ENCODE assay signal across 14 cellular contexts in the genomic region with DNA sequence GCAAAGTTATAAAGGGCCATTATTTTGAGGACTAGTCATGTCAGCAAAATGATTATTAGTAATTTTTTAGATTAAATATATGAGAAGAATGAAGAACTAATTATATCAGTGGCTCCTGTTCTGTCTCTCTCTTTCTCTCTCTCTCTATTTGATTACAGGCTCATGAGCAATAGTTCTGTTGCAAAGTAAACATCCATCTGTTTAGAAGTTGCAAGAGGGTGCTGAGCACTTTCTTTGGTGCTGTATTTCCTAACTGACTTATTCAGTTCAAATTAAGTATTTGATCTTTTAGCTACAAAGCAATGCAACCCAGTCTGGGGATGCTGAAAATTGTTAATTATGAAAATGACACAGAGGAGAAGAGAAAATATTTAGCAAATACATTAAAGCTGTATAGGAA.
"Had no signal": no experiment of that assay in that cellular context is flagged by ENCODE, and none has a peak within 500 bp of the region (broad histone marks: within the 10 kb centered on the region; RNA-seq: fewer than 3 reads in every experiment).

No MANE protein-coding gene starts in this region.

- ATAC-seq: activated T-helper 17 cell treated with anti-CD3 and anti-CD28 coated beads, Interleukin-2, amount 50 U/mL, for 72 hours; esophagus mucosa; left cardiac atrium; lower lobe of right lung; psoas muscle; stimulated activated memory B cell treated with anti-CD40 and anti-IgM and Interleukin-4, amounts not matched to agents 10 μg/mL and 1 μg/mL and 100 μg/mL, for 72 hours had no signal

- H3K4me1 ChIP-seq: lower lobe of right lung, psoas muscle, right lobe of liver, thyroid gland, uterus had no signal

- H3K27ac ChIP-seq: lower lobe of right lung, psoas muscle, right lobe of liver, thyroid gland, uterus had no signal

- DNase-seq: activated CD4-positive, CD25-positive, alpha-beta regulatory T cell treated with anti-CD3 and anti-CD28 coated beads, Interleukin-2, amount 50 U/mL, for 72 hours; activated naive CD4-positive, alpha-beta T cell treated with anti-CD3 and anti-CD28 coated beads for 36 hours; activated T-cell treated with anti-CD3 and anti-CD28 coated beads for 4 hours; head of caudate nucleus; left cardiac atrium; lower lobe of right lung; psoas muscle; right lobe of liver; T-helper 1 cell; thyroid gland; uterus had no signal

- H3K9me3 ChIP-seq: lower lobe of right lung, psoas muscle, right lobe of liver, thyroid gland, uterus had no signal

- H3K27me3 ChIP-seq: right lobe of liver, thyroid gland, uterus had no signal

- H3K36me3 ChIP-seq: lower lobe of right lung, right lobe of liver, thyroid gland, uterus had no signal

- H3K4me3 ChIP-seq: lower lobe of right lung, psoas muscle, right lobe of liver, thyroid gland, uterus had no signal
